In the genomic region with DNA sequence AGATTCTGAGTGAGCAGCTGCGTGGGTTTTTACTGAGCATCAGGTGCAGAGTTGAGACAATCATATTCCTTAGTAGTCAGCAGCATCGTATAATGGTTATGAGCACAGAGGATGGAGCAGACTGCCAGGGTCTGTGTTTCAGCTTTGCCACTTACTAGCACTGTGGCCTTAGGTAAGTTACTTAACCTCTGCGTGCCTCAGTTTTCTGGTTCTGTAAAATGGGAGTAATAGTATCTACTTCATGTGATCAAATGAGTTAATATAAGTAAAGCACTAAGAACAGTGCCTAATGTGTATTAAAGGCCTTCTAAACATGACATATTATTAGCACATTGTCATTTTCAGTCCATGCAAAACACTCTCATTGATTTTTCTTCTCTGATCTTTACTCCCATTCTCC, we compare ENCODE assay signal across 33 cellular contexts.
"Had no signal": no experiment of that assay in that cellular context is flagged by ENCODE, and none has a peak within 500 bp of the region (broad histone marks: within the 10 kb centered on the region; RNA-seq: fewer than 3 reads in every experiment).

No MANE protein-coding gene starts in this region.

- H3K9me3 ChIP-seq: MG63 had no signal

- H3K27me3 ChIP-seq: MG63 had no signal

- H3K4me3 ChIP-seq: MG63 had no signal

- DNase-seq: MG63, MM.1S, NCI-H1092, NCI-H1092 treated with DMSO at 0.1 percent for 48 hours, NCI-H1105, NCI-H1105 treated with DMSO at 0.1 percent for 48 hours, NCI-H1417, NCI-H1417 treated with DMSO at 0.1 percent for 48 hours, NCI-H1436, NCI-H1436 treated with DMSO at 0.1 percent for 48 hours, NCI-H146, NCI-H1694, NCI-H1694 treated with DMSO at 0.1 percent for 48 hours, NCI-H187, NCI-H187 treated with DMSO at 0.1 percent for 48 hours, NCI-H1930, NCI-H2029, NCI-H2029 treated with DMSO at 0.1 percent for 48 hours, NCI-H2081, NCI-H2081 treated with DMSO at 0.1 percent for 48 hours, NCI-H2107, NCI-H2171, NCI-H2171 treated with DMSO at 0.1 percent for 48 hours, NCI-H2227 treated with DMSO at 0.1 percent for 48 hours, NCI-H226, NCI-H345, NCI-H446, NCI-H446 treated with DMSO at 0.1 percent for 48 hours, NCI-H510A, NCI-H510A treated with DMSO at 0.1 percent for 48 hours, NCI-H524, NCI-H524 treated with DMSO at 0.1 percent for 48 hours, NCI-H526 had no signal
